In genomic region chr5:1762878-1763547, GRCh38 we compare ENCODE assay signal across 16 cellular contexts. TPM values are rescaled to one million over a fixed set of nuclear protein-coding genes. Genes with fewer than 3 reads are reported as not detected.
DNase-seq lines count a peak whose midpoint lies in the region; ATAC-seq, FAIRE-seq and TF ChIP-seq lines count a peak whose summit lies in the region.
"Had no signal": no experiment of that assay in that cellular context is flagged by ENCODE, and none has a peak within 500 bp of the region (broad histone marks: within the 10 kb centered on the region; RNA-seq: fewer than 3 reads in every experiment).

No MANE protein-coding gene starts in this region.

- H3K4me1 ChIP-seq in BLaER1 treated with 17β-estradiol and CSF1 and Interleukin-3, amounts not matched to agents 10 nM and 100 nM, result peaks cover 18 to 56% (median 50%) of the 10 kb centered on the region in 10 experiments
- no peaks in the 10 kb centered on the region for H3K4me1 ChIP-seq in GM23338 (ENCODE audit: insufficient read depth)
- H3K4me1 ChIP-seq in kidney (ENCODE audit: control insufficient read depth in 1 of 2, insufficient read depth in 1 of 2, low read depth in 1 of 2, low read length in 2 of 2), result no peaks in the 10 kb centered on the region
- H3K4me1 ChIP-seq in sigmoid colon, result no peaks in the 10 kb centered on the region
- H3K4me1 ChIP-seq: ascending aorta had no signal

- no peak for TF ChIP-seq POLR2A in sigmoid colon (IDR thresholded peaks at IDR 0.05)

- no peak overlapping the region for H3K4me3 ChIP-seq in BLaER1 treated with 17β-estradiol and CSF1 and Interleukin-3, amounts not matched to agents 10 nM and 100 nM
- H3K4me3 ChIP-seq in GM23338 (no peak overlapping the region), kidney (ENCODE audit: low read length in 2 of 2) (no peak overlapping the region), sigmoid colon (no peak overlapping the region)
- H3K4me3 ChIP-seq: ascending aorta, thoracic aorta had no signal

- FAIRE-seq in kidney (lab: Jason Lieb, UNC), result no peak

- peaks cover 6% of the 10 kb centered on the region; the same call in 2 of the 3 replicates for H3K36me3 Mint-ChIP-seq in GM23338 (ENCODE audit: low read depth)
- no peaks in the 10 kb centered on the region for H3K36me3 Mint-ChIP-seq in activated T-helper 2 cell treated with anti-CD3 and anti-CD28 coated beads, Interferon-gamma antibody, Interleukin-2, Interleukin-4, amounts not matched to agents 10 μg/mL and 5 μg/mL and 100 μg/mL, durations not matched to agents 14 hours and 24 hours and 36 hours (ENCODE audit: low read depth)
- peaks cover 2% of the 10 kb centered on the region for H3K36me3 Mint-ChIP-seq in effector memory CD8-positive, alpha-beta T cell (ENCODE audit: insufficient read depth)
- H3K36me3 Mint-ChIP-seq: stimulated activated naive B cell treated with anti-CD40 and anti-IgM and Interleukin-4, amounts not matched to agents 10 μg/mL and 1 μg/mL and 100 μg/mL, for 72 hours had no signal

- H3K9me3 Mint-ChIP-seq in GM23338, result peaks cover 10% of the 10 kb centered on the region
- H3K9me3 Mint-ChIP-seq in activated T-helper 2 cell treated with anti-CD3 and anti-CD28 coated beads, Interferon-gamma antibody, Interleukin-2, Interleukin-4, amounts not matched to agents 10 μg/mL and 5 μg/mL and 100 μg/mL, durations not matched to agents 14 hours and 24 hours and 36 hours, result peaks cover 9% of the 10 kb centered on the region
- H3K9me3 Mint-ChIP-seq in effector memory CD8-positive, alpha-beta T cell, result peaks cover 0 to 3% of the 10 kb centered on the region in 2 donors

- 73 to 74% methylated on average over 13 of the region's 13 CpGs for WGBS in sigmoid colon, 2 donors

- no peak for DNase-seq in GM23338 (ENCODE audit: low spot score)
- DNase-seq in kidney, result peak; percentile 43
- DNase-seq in sigmoid colon, result peak; percentile 50
- no peak for DNase-seq in activated T-helper 2 cell treated with anti-CD3 and anti-CD28 coated beads, Interferon-gamma antibody, Interleukin-2, Interleukin-4, amounts not matched to agents 10 μg/mL and 5 μg/mL and 100 μg/mL, durations not matched to agents 14 hours and 24 hours and 36 hours (ENCODE audit: low spot score)
- no peak for DNase-seq in pons (ENCODE audit: low spot score)
- no peak for DNase-seq in effector memory CD8-positive, alpha-beta T cell
- DNase-seq: caudate nucleus; NCI-H1436 treated with DMSO at 0.1 percent for 48 hours; NCI-H2107; stimulated activated naive B cell treated with anti-CD40 and anti-IgM and Interleukin-4, amounts not matched to agents 10 μg/mL and 1 μg/mL and 100 μg/mL, for 72 hours had no signal

- no peak for ATAC-seq in GM23338
- no peak for ATAC-seq in effector memory CD8-positive, alpha-beta T cell (replicated peaks)
- ATAC-seq: activated CD8-positive, alpha-beta T cell treated with anti-CD3 and anti-CD28 coated beads, Interleukin-2, amount 10 ng/mL, durations not matched to agents 7 days and 5 days had no signal

- H3K27me3 ChIP-seq in BLaER1 treated with 17β-estradiol and CSF1 and Interleukin-3, amounts not matched to agents 10 nM and 100 nM, result peaks cover 0 to 54% (median 9%) of the 10 kb centered on the region in 11 experiments; a peak in 16 of 22 replicates
- H3K27me3 ChIP-seq in GM23338 (ENCODE audit: insufficient read depth) (no peaks in the 10 kb centered on the region), sigmoid colon (peaks cover 0 to 55% (median 22%) of the 10 kb centered on the region in 3 donors)
- H3K27me3 ChIP-seq: ascending aorta had no signal

- TF ChIP-seq EP300 in sigmoid colon (IDR thresholded peaks at IDR 0.05), result no peak

- no peak overlapping the region for H3K27ac ChIP-seq in BLaER1 treated with 17β-estradiol and CSF1 and Interleukin-3, amounts not matched to agents 10 nM and 100 nM
- H3K27ac ChIP-seq in GM23338 (ENCODE audit: low read depth) (no peak overlapping the region), kidney (ENCODE audit: low read depth in 2 of 2, low read length in 2 of 2) (no peak overlapping the region), sigmoid colon (no peak overlapping the region)
- H3K27ac ChIP-seq: ascending aorta, thoracic aorta had no signal

- no peaks in the 10 kb centered on the region for H3K79me2 ChIP-seq in GM23338 (replicated peaks; ENCODE audit: insufficient read depth)

- no peak overlapping the region for H3K27ac Mint-ChIP-seq in GM23338
- no peak overlapping the region for H3K27ac Mint-ChIP-seq in activated T-helper 2 cell treated with anti-CD3 and anti-CD28 coated beads, Interferon-gamma antibody, Interleukin-2, Interleukin-4, amounts not matched to agents 10 μg/mL and 5 μg/mL and 100 μg/mL, durations not matched to agents 14 hours and 24 hours and 36 hours
- no peak overlapping the region for H3K27ac Mint-ChIP-seq in effector memory CD8-positive, alpha-beta T cell
- H3K27ac Mint-ChIP-seq: activated CD8-positive, alpha-beta T cell treated with anti-CD3 and anti-CD28 coated beads, Interleukin-2, amount 10 ng/mL, durations not matched to agents 7 days and 5 days; activated T-helper 1 cell treated with anti-CD3 and anti-CD28 coated beads, Interleukin-12 subunit alpha, Interleukin-12 subunit beta, Interleukin-2, Interleukin-4 antibody, amounts not matched to agents 30 ng/mL and 10 ng/mL and 1 ng/mL, durations not matched to agents 14 hours and 24 hours and 36 hours; CD4-positive, alpha-beta memory T cell; stimulated activated naive B cell treated with anti-CD40 and anti-IgM and Interleukin-4, amounts not matched to agents 10 μg/mL and 1 μg/mL and 100 μg/mL, for 72 hours had no signal

- H3K4me1 Mint-ChIP-seq in GM23338, result peaks cover 18% of the 10 kb centered on the region
- no peaks in the 10 kb centered on the region for H3K4me1 Mint-ChIP-seq in activated T-helper 2 cell treated with anti-CD3 and anti-CD28 coated beads, Interferon-gamma antibody, Interleukin-2, Interleukin-4, amounts not matched to agents 10 μg/mL and 5 μg/mL and 100 μg/mL, durations not matched to agents 14 hours and 24 hours and 36 hours (ENCODE audit: low read depth)
- no peaks in the 10 kb centered on the region for H3K4me1 Mint-ChIP-seq in effector memory CD8-positive, alpha-beta T cell (ENCODE audit: low read depth in 2 of 2)
- H3K4me1 Mint-ChIP-seq: CD4-positive, alpha-beta memory T cell; stimulated activated naive B cell treated with anti-CD40 and anti-IgM and Interleukin-4, amounts not matched to agents 10 μg/mL and 1 μg/mL and 100 μg/mL, for 72 hours had no signal

- H3K9me3 ChIP-seq in BLaER1 treated with 17β-estradiol and CSF1 and Interleukin-3, amounts not matched to agents 10 nM and 100 nM (replicated peaks in 1 of 11), result peaks cover 9 to 13% (median 10%) of the 10 kb centered on the region in 11 experiments
- H3K9me3 ChIP-seq in kidney (ENCODE audit: control insufficient read depth in 1 of 2, low read length in 2 of 2) (no peaks in the 10 kb centered on the region), sigmoid colon (no peaks in the 10 kb centered on the region)
- H3K9me3 ChIP-seq: ascending aorta, thoracic aorta had no signal

- intact Hi-C loops in kidney (cut with DNase I), result no loop called here
- intact Hi-C loops in sigmoid colon (cut with DNase I), result no loop called here
- intact Hi-C loops in activated T-helper 2 cell treated with anti-CD3 and anti-CD28 coated beads, Interferon-gamma antibody, Interleukin-2, Interleukin-4, amounts not matched to agents 10 μg/mL and 5 μg/mL and 100 μg/mL, durations not matched to agents 14 hours and 24 hours and 36 hours (cut with micrococcal nuclease), result loop anchor here (10.0 kb wide), 1 partner anchor 252 kb away; no protein-coding TSS in a partner anchor

- no peaks in the 10 kb centered on the region for H3K9me2 ChIP-seq in GM23338 (ENCODE audit: insufficient read depth)

- no peaks in the 10 kb centered on the region for H3K36me3 ChIP-seq in BLaER1 treated with 17β-estradiol and CSF1 and Interleukin-3, amounts not matched to agents 10 nM and 100 nM
- H3K36me3 ChIP-seq in GM23338 (ENCODE audit: insufficient read depth) (no peaks in the 10 kb centered on the region), kidney (ENCODE audit: control insufficient read depth in 1 of 2, insufficient read depth in 2 of 2, low read length in 2 of 2) (no peaks in the 10 kb centered on the region), sigmoid colon (no peaks in the 10 kb centered on the region)
- H3K36me3 ChIP-seq: ascending aorta, thoracic aorta had no signal

- no peak overlapping the region for H3K4me3 Mint-ChIP-seq in GM23338
- H3K4me3 Mint-ChIP-seq in activated T-helper 2 cell treated with anti-CD3 and anti-CD28 coated beads, Interferon-gamma antibody, Interleukin-2, Interleukin-4, amounts not matched to agents 10 μg/mL and 5 μg/mL and 100 μg/mL, durations not matched to agents 14 hours and 24 hours and 36 hours (ENCODE audit: low read depth), result no peak overlapping the region
- H3K4me3 Mint-ChIP-seq in effector memory CD8-positive, alpha-beta T cell, result no peak overlapping the region
- H3K4me3 Mint-ChIP-seq: activated CD8-positive, alpha-beta T cell treated with anti-CD3 and anti-CD28 coated beads, Interleukin-2, amount 10 ng/mL, durations not matched to agents 7 days and 5 days; activated T-helper 1 cell treated with anti-CD3 and anti-CD28 coated beads, Interleukin-12 subunit alpha, Interleukin-12 subunit beta, Interleukin-2, Interleukin-4 antibody, amounts not matched to agents 30 ng/mL and 10 ng/mL and 1 ng/mL, durations not matched to agents 14 hours and 24 hours and 36 hours; CD4-positive, alpha-beta memory T cell; stimulated activated naive B cell treated with anti-CD40 and anti-IgM and Interleukin-4, amounts not matched to agents 10 μg/mL and 1 μg/mL and 100 μg/mL, for 72 hours had no signal

- H3F3A ChIP-seq in GM23338 (replicated peaks; ENCODE audit: low read depth), result no peaks in the 10 kb centered on the region

- TF ChIP-seq CTCF in GM23338 (conservative IDR thresholded peaks at IDR 0.05; ENCODE audit: low read depth in 2 of 2), result no peak
- no peak for TF ChIP-seq CTCF in kidney (IDR thresholded peaks at IDR 0.05; ENCODE audit: borderline replicate concordance, extremely low read depth, insufficient read depth)
- no peak for TF ChIP-seq CTCF in sigmoid colon (IDR thresholded peaks at IDR 0.05)

- H4K20me1 ChIP-seq in BLaER1 treated with 17β-estradiol and CSF1 and Interleukin-3, amounts not matched to agents 10 nM and 100 nM, result peaks cover 0 to 7% (median 0%) of the 10 kb centered on the region in 11 experiments; a peak in 2 of 22 replicates
- H4K20me1 ChIP-seq in GM23338 (replicated peaks; ENCODE audit: insufficient read depth), result no peaks in the 10 kb centered on the region

- peak overlapping the region in 3 of 11 experiments; percentile 0 to 44 (median 23); a peak in 4 of 22 replicates for H3K9ac ChIP-seq in BLaER1 treated with 17β-estradiol and CSF1 and Interleukin-3, amounts not matched to agents 10 nM and 100 nM
- H3K9ac ChIP-seq in kidney (ENCODE audit: low read length in 2 of 2), result no peak overlapping the region

- peaks cover 7% of the 10 kb centered on the region for H3K27me3 Mint-ChIP-seq in GM23338 (ENCODE audit: insufficient read depth, low read depth, poor library complexity)
- H3K27me3 Mint-ChIP-seq in activated T-helper 2 cell treated with anti-CD3 and anti-CD28 coated beads, Interferon-gamma antibody, Interleukin-2, Interleukin-4, amounts not matched to agents 10 μg/mL and 5 μg/mL and 100 μg/mL, durations not matched to agents 14 hours and 24 hours and 36 hours (ENCODE audit: low read depth), result peaks cover 4% of the 10 kb centered on the region
- peaks cover 39 to 66% of the 10 kb centered on the region in 2 donors for H3K27me3 Mint-ChIP-seq in effector memory CD8-positive, alpha-beta T cell

- peak overlapping the region; percentile 89; the same call in 1 of the 2 replicates for H2AFZ ChIP-seq in GM23338

- H3K4me2 ChIP-seq in BLaER1 treated with 17β-estradiol and CSF1 and Interleukin-3, amounts not matched to agents 10 nM and 100 nM, result peak overlapping the region; percentile 44 to 90 (median 72)
- H3K4me2 ChIP-seq in GM23338, result no peak overlapping the region

RNA-seq across cellular contexts. Expression of gene MRPL36, which starts 36.6 kb away (rescaled TPM):
- total RNA-seq in GM23338 (2014; rRNA removed; shearing (Covaris generic)), result 47.5 and 79.9 TPM in 2 replicates
- polyA plus RNA-seq in GM23338 (2016; fragmentation: Nextera tagmentation; extraction: Ambion mirVana), result 143 and 149 TPM in 2 replicates
- 29.6 TPM for total RNA-seq in kidney
- 96.7 TPM for polyA plus RNA-seq in kidney (ENCODE audit: insufficient read depth, low read depth, low replicate concordance)
- 10 to 100 TPM; 32.4 to 59.4 (median 49.2) TPM for total RNA-seq in sigmoid colon
- polyA plus RNA-seq in sigmoid colon, result 10 to 100 TPM; 65.9 to 77.9 (median 70.9) TPM
- 96.1 and 96.4 TPM in 2 replicates for total RNA-seq in activated T-helper 2 cell treated with anti-CD3 and anti-CD28 coated beads, Interferon-gamma antibody, Interleukin-2, Interleukin-4, amounts not matched to agents 10 μg/mL and 5 μg/mL and 100 μg/mL, durations not matched to agents 14 hours and 24 hours and 36 hours

RNA-seq across cellular contexts. Expression of gene NDUFS6, which starts 38.2 kb away (rescaled TPM):
- total RNA-seq in GM23338 (2014; rRNA removed; shearing (Covaris generic)), result 82.1 and 94.8 TPM in 2 replicates
- polyA plus RNA-seq in GM23338 (2016; fragmentation: Nextera tagmentation; extraction: Ambion mirVana), result 279 and 289 TPM in 2 replicates
- total RNA-seq in kidney, result 31.1 TPM
- 164 TPM for polyA plus RNA-seq in kidney (ENCODE audit: insufficient read depth, low read depth, low replicate concordance)
- total RNA-seq in sigmoid colon, result 10 to 100 TPM; 34.9 to 82.6 (median 55.4) TPM
- 100 to 1,000 TPM in 2 of 3 donors, 10 to 100 TPM in 1; 94.0 to 156 (median 111) TPM for polyA plus RNA-seq in sigmoid colon
- total RNA-seq in activated T-helper 2 cell treated with anti-CD3 and anti-CD28 coated beads, Interferon-gamma antibody, Interleukin-2, Interleukin-4, amounts not matched to agents 10 μg/mL and 5 μg/mL and 100 μg/mL, durations not matched to agents 14 hours and 24 hours and 36 hours, result 31.6 and 39.9 TPM in 2 replicates

Comparison
In these comparisons a context has a peak if more than half of its experiments do, and no peak if none do; other contexts are left out.
1. DNase-seq: peak in kidney (single experiment) and sigmoid colon (single experiment); none in GM23338 (single experiment), activated T-helper 2 cell treated with anti-CD3 and anti-CD28 coated beads, Interferon-gamma antibody, Interleukin-2, Interleukin-4, amounts not matched to agents 10 μg/mL and 5 μg/mL and 100 μg/mL, durations not matched to agents 14 hours and 24 hours and 36 hours (single experiment), pons (single experiment) and effector memory CD8-positive, alpha-beta T cell (0 of 3).